23 cellular contexts compared by ENCODE assay signal in genomic region chr15:80367661-80368060, GRCh38. TPM values are rescaled to one million over a fixed set of nuclear protein-coding genes. Genes with fewer than 3 reads are reported as not detected.
"Had no signal": no experiment of that assay in that cellular context is flagged by ENCODE, and none has a peak within 500 bp of the region (broad histone marks: within the 10 kb centered on the region; RNA-seq: fewer than 3 reads in every experiment).

No MANE protein-coding gene starts in this region.

- H3K36me3 ChIP-seq: colonic mucosa, esophagus muscularis mucosa, gastrocnemius medialis, neural progenitor cell, stomach, tibial nerve had no signal

- DNase-seq: activated CD4-positive, alpha-beta memory T cell treated with anti-CD3 and anti-CD28 coated beads, Interleukin-2, amount 10 ng/mL, durations not matched to agents 7 days and 5 days; activated CD4-positive, alpha-beta T cell treated with anti-CD3 and anti-CD28 coated beads for 1 hour; activated CD4-positive, alpha-beta T cell treated with anti-CD3 and anti-CD28 coated beads, Interleukin-2, amount 10 ng/mL, durations not matched to agents 7 days and 5 days; activated CD8-positive, alpha-beta memory T cell treated with anti-CD3 and anti-CD28 coated beads, Interleukin-2, amount 50 U/mL, for 48 hours; activated gamma-delta T cell; activated naive CD4-positive, alpha-beta T cell treated with anti-CD3 and anti-CD28 coated beads, Interleukin-2, amount 10 ng/mL, durations not matched to agents 7 days and 5 days; activated naive CD8-positive, alpha-beta T cell treated with anti-CD3 and anti-CD28 coated beads, Interleukin-2, amount 10 ng/mL, durations not matched to agents 7 days and 5 days; activated T-cell treated with anti-CD3 and anti-CD28 coated beads, Interleukin-2, amount 50 U/mL, for 24 hours; amygdala; colonic mucosa; gastrocnemius medialis; kidney; left colon; natural killer cell; occipital lobe; psoas muscle; stimulated activated naive B cell treated with anti-CD40 and anti-IgM and Interleukin-4, amounts not matched to agents 10 μg/mL and 1 μg/mL and 100 μg/mL, for 72 hours; stomach had no signal

- H3K9me3 ChIP-seq: colonic mucosa had no signal

- H3K4me3 ChIP-seq: colonic mucosa, esophagus muscularis mucosa, gastrocnemius medialis, hepatocyte, neural progenitor cell, psoas muscle, stomach, tibial nerve had no signal

- H3K4me1 ChIP-seq: colonic mucosa, esophagus muscularis mucosa, gastrocnemius medialis, neural progenitor cell, parathyroid adenoma, psoas muscle, stomach, tibial nerve had no signal

- H3K27ac ChIP-seq: colonic mucosa, esophagus muscularis mucosa, gastrocnemius medialis, hepatocyte, neural progenitor cell, parathyroid adenoma, psoas muscle, stomach, tibial nerve had no signal

RNA-seq across cellular contexts. Expression of gene ARNT2, which starts 36.5 kb away (rescaled TPM):
- total RNA-seq: activated CD4-positive, alpha-beta memory T cell treated with anti-CD3 and anti-CD28 coated beads, Interleukin-2, amount 10 ng/mL, durations not matched to agents 7 days and 5 days; activated CD4-positive, alpha-beta T cell treated with anti-CD3 and anti-CD28 coated beads, Interleukin-2, amount 10 ng/mL, durations not matched to agents 7 days and 5 days; activated naive CD8-positive, alpha-beta T cell treated with anti-CD3 and anti-CD28 coated beads, Interleukin-2, amount 10 ng/mL, durations not matched to agents 7 days and 5 days; natural killer cell had no signal
